In the genomic region with DNA sequence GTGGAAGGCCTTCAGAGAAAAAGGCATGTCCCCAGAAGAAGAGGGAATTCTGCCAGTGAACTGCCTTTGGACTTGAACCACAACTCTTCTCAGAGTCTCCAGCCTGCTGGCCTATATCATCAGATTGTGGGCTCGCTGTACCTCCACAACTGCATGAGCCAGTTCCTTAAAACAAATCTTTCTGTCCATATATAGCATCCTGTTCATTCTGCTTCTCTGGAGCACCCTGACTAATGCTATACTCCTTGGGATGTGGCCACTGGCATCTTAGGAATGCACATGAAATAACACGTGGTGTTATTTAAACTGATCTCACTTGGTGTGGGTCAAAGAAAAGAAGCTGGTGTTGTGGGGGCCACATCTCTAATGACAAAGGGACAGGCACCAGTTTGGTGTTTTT, we compare ENCODE assay signal across 15 cellular contexts. TPM values are rescaled to one million over a fixed set of nuclear protein-coding genes. Genes with fewer than 3 reads are reported as not detected.
A peak's percentile ranks its signal among the peaks of the same experiment; 100 is the strongest.
DNase-seq lines count a peak whose midpoint lies in the region; ATAC-seq and TF ChIP-seq lines count a peak whose summit lies in the region.
"Had no signal": no experiment of that assay in that cellular context is flagged by ENCODE, and none has a peak within 500 bp of the region (broad histone marks: within the 10 kb centered on the region; RNA-seq: fewer than 3 reads in every experiment).

No MANE protein-coding gene starts in this region.

- POLR2A ChIA-PET in RWPE1 (lab: Yijun Ruan, JAX; ENCODE audit: low non-redundant PET), result no interaction called here

- TF ChIP-seq CTCF in RWPE1 (conservative IDR thresholded peaks at IDR 0.05; ENCODE audit: low read depth) (no peak), epithelial cell of proximal tubule (conservative IDR thresholded peaks at IDR 0.05; ENCODE audit: low read depth, low read length) (no peak)

- H3K27ac ChIP-seq in RWPE1, result no peak overlapping the region
- H3K27ac ChIP-seq: HL-60, lower lobe of right lung, tibial nerve had no signal

- DNase-seq in ELR (ENCODE audit: low read depth) (peak; percentile 91), RWPE1 (ENCODE audit: low spot score) (peak; percentile 75), epithelial cell of proximal tubule (ENCODE audit: low read depth) (peak; percentile 72), renal cortical epithelial cell (ENCODE audit: low read depth) (peak; percentile 93)
- DNase-seq: activated CD8-positive, alpha-beta memory T cell treated with anti-CD3 and anti-CD28 coated beads, Interleukin-2, amount 50 U/mL, for 4 hours; amygdala; Caco-2; lower lobe of right lung had no signal

- ATAC-seq in GM18873 (IDR thresholded peaks at IDR 0.05; ENCODE audit: low FRiP score, unreplicated experiment) (no peak), GM18907 (IDR thresholded peaks at IDR 0.05; ENCODE audit: unreplicated experiment) (no peak), GM18861 (IDR thresholded peaks at IDR 0.05; ENCODE audit: unreplicated experiment) (no peak), GM21529 (IDR thresholded peaks at IDR 0.05; ENCODE audit: unreplicated experiment) (no peak)
- ATAC-seq: esophagus mucosa had no signal

- no peak overlapping the region for H3K4me3 ChIP-seq in epithelial cell of proximal tubule (ENCODE audit: low read depth, low read length)
- H3K4me3 ChIP-seq: lower lobe of right lung, tibial nerve had no signal

- CTCF ChIA-PET in RWPE1 (lab: Yijun Ruan, JAX), result interaction anchor here (1.1 kb wide), 1 partner anchor 13 kb away, joined by 4 read pairs; no protein-coding TSS in a partner anchor

RNA-seq across cellular contexts. Expression of gene VSTM5, which starts 58.3 kb away (rescaled TPM):
- total RNA-seq in epithelial cell of proximal tubule (0.17 and 0.51 TPM in 2 replicates), renal cortical epithelial cell (0.17 and 0.70 TPM in 2 replicates)
- total RNA-seq: lower lobe of right lung had no signal
